Comparison of ENCODE assay signal across 1 cellular context in the genomic region with DNA sequence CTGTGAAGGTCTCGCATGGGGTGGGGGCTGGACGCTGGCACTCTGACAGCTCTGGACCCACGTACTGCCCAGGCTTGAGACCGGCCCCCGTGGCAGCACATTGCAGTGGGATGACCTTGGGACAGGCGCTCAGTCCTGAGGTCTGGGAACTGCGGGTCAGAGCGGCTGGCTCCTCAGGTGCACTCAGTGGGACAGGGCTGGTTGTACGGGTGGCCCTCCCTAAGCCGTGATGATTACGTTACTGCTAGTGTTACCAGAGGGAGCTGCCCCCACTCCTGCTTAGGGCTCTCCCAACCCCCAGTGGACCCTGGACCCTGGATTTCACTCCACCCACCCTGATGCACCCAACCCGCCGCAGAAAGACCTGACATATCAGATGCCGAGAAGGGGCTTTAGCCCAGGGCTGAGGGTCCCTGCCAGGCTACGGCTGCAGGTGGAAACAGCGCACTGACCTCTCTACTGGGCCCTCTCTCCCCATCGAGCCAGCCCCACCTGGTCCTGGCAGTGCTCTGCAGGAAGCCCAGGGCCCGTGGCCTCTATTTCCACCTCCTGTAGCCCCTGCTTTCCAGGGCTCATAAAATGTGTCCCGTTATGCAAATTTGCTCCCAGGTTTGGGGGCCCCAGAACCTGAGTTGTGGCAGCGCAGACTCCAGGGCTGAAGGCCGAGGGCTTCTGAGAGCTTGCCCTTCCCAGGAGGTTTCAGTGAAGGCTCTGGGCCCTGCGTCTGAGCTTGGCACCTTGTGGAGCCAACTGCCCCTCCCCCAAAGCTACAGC.
TF ChIP-seq lines count a peak whose summit lies in the region.

No MANE protein-coding gene starts in this region.

TF ChIP-seq in HepG2, 621 proteins besides CTCF, POLR2A, EP300 and RAD21 (continued from another document and continues in another):
- TF ChIP-seq, protein P1, sequence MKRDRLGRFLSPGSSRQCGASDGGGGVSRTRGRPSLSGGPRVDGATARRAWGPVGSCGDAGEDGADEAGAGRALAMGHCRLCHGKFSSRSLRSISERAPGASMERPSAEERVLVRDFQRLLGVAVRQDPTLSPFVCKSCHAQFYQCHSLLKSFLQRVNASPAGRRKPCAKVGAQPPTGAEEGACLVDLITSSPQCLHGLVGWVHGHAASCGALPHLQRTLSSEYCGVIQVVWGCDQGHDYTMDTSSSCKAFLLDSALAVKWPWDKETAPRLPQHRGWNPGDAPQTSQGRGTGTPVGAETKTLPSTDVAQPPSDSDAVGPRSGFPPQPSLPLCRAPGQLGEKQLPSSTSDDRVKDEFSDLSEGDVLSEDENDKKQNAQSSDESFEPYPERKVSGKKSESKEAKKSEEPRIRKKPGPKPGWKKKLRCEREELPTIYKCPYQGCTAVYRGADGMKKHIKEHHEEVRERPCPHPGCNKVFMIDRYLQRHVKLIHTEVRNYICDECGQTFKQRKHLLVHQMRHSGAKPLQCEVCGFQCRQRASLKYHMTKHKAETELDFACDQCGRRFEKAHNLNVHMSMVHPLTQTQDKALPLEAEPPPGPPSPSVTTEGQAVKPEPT (CRISPR knock-in tag; IDR thresholded peaks at IDR 0.05; ENCODE audit: low read depth) = no peak
- no peak for TF ChIP-seq ZNF296 (CRISPR knock-in tag; conservative IDR thresholded peaks at IDR 0.05)
- TF ChIP-seq, protein P2, sequence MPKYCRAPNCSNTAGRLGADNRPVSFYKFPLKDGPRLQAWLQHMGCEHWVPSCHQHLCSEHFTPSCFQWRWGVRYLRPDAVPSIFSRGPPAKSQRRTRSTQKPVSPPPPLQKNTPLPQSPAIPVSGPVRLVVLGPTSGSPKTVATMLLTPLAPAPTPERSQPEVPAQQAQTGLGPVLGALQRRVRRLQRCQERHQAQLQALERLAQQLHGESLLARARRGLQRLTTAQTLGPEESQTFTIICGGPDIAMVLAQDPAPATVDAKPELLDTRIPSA (CRISPR knock-in tag; IDR thresholded peaks at IDR 0.05; ENCODE audit: borderline replicate concordance) = no peak
- TF ChIP-seq, protein P3, sequence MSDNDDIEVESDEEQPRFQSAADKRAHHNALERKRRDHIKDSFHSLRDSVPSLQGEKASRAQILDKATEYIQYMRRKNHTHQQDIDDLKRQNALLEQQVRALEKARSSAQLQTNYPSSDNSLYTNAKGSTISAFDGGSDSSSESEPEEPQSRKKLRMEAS (IDR thresholded peaks at IDR 0.05) = peak; percentile 11; the same call in 1 of the 2 replicates
- TF ChIP-seq ZNF629 (CRISPR knock-in tag; conservative IDR thresholded peaks at IDR 0.05) = 0 out of 2 replicates have a peak, but pooled peaks have one; percentile 11
- TF ChIP-seq ZNF75D (CRISPR knock-in tag; IDR thresholded peaks at IDR 0.05; ENCODE audit: borderline replicate concordance) = no peak
- no peak for TF ChIP-seq ATF7-NPFF (CRISPR knock-in tag; IDR thresholded peaks at IDR 0.05; ENCODE audit: low read depth)
- no peak for TF ChIP-seq MXD4 (CRISPR knock-in tag; IDR thresholded peaks at IDR 0.05)
- no peak for TF ChIP-seq NR2F2 (IDR thresholded peaks at IDR 0.05; ENCODE audit: borderline replicate concordance, low read depth)
- TF ChIP-seq ZFP41 (CRISPR knock-in tag; IDR thresholded peaks at IDR 0.05; ENCODE audit: borderline replicate concordance) = no peak
- TF ChIP-seq ZNF773 (CRISPR knock-in tag; IDR thresholded peaks at IDR 0.05; ENCODE audit: borderline replicate concordance) = no peak
- TF ChIP-seq FOXC1 (CRISPR knock-in tag; IDR thresholded peaks at IDR 0.05; ENCODE audit: borderline replicate concordance) = peak; percentile 44; the same call in 1 of the 2 replicates
- no peak for TF ChIP-seq THAP11 (CRISPR knock-in tag; IDR thresholded peaks at IDR 0.05)
- TF ChIP-seq ZNF263 (CRISPR knock-in tag; IDR thresholded peaks at IDR 0.05) = peak; percentile 4; the same call in 1 of the 2 replicates
- TF ChIP-seq GMEB1 (CRISPR knock-in tag; IDR thresholded peaks at IDR 0.05; ENCODE audit: borderline replicate concordance) = no peak
- no peak for TF ChIP-seq GLI4 (CRISPR knock-in tag; IDR thresholded peaks at IDR 0.05; ENCODE audit: borderline replicate concordance)
- no peak for TF ChIP-seq ZNF747 (CRISPR knock-in tag; IDR thresholded peaks at IDR 0.05; ENCODE audit: borderline replicate concordance)
- TF ChIP-seq CSRNP1 (CRISPR knock-in tag; IDR thresholded peaks at IDR 0.05) = no peak
- 0 out of 2 replicates have a peak, but pooled peaks have one; percentile 6 for TF ChIP-seq PCBP1 (IDR thresholded peaks at IDR 0.05; ENCODE audit: borderline replicate concordance, low read depth, low read length)
- TF ChIP-seq ZNF644 (CRISPR knock-in tag; IDR thresholded peaks at IDR 0.05; ENCODE audit: low read depth) = no peak
- TF ChIP-seq MAZ (IDR thresholded peaks at IDR 0.05; ENCODE audit: borderline replicate concordance, low read depth, low read length) = no peak
- TF ChIP-seq MAZ (CRISPR knock-in tag; IDR thresholded peaks at IDR 0.05; ENCODE audit: low read depth) = peak; percentile 17; the same call in 1 of the 2 replicates
- TF ChIP-seq PBX3 (CRISPR knock-in tag; IDR thresholded peaks at IDR 0.05; ENCODE audit: borderline replicate concordance) = no peak
- no peak for TF ChIP-seq RBFOX2 (IDR thresholded peaks at IDR 0.05; ENCODE audit: low read depth, low read length)
- no peak for TF ChIP-seq NCOA2 (CRISPR knock-in tag; IDR thresholded peaks at IDR 0.05)
- TF ChIP-seq ZFP37 (CRISPR knock-in tag; IDR thresholded peaks at IDR 0.05; ENCODE audit: borderline replicate concordance) = no peak
- no peak for TF ChIP-seq HNRNPH1 (optimal IDR thresholded peaks at IDR 0.05; ENCODE audit: low read depth, low read length)
- peak; percentile 17 for TF ChIP-seq ZFP91 (CRISPR knock-in tag; IDR thresholded peaks at IDR 0.05; ENCODE audit: borderline replicate concordance)
- TF ChIP-seq ZNF431 (CRISPR knock-in tag; IDR thresholded peaks at IDR 0.05; ENCODE audit: borderline replicate concordance, low read depth) = no peak
- TF ChIP-seq NCOR1 (IDR thresholded peaks at IDR 0.05; ENCODE audit: borderline replicate concordance, low read length) = peak; percentile 63
- TF ChIP-seq HOXA3 (CRISPR knock-in tag; IDR thresholded peaks at IDR 0.05) = peak; percentile 44
- peak; percentile 29 for TF ChIP-seq XRCC5 (optimal IDR thresholded peaks at IDR 0.05; ENCODE audit: low read length)
- TF ChIP-seq NR0B2 (CRISPR knock-in tag; IDR thresholded peaks at IDR 0.05) = peak; percentile 54; the same call in 1 of the 2 replicates
- TF ChIP-seq, protein P4, sequence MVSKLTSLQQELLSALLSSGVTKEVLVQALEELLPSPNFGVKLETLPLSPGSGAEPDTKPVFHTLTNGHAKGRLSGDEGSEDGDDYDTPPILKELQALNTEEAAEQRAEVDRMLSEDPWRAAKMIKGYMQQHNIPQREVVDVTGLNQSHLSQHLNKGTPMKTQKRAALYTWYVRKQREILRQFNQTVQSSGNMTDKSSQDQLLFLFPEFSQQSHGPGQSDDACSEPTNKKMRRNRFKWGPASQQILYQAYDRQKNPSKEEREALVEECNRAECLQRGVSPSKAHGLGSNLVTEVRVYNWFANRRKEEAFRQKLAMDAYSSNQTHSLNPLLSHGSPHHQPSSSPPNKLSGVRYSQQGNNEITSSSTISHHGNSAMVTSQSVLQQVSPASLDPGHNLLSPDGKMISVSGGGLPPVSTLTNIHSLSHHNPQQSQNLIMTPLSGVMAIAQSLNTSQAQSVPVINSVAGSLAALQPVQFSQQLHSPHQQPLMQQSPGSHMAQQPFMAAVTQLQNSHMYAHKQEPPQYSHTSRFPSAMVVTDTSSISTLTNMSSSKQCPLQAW (CRISPR knock-in tag; IDR thresholded peaks at IDR 0.05) = peak; percentile 61; the same call in 1 of the 2 replicates
- no peak for TF ChIP-seq SAFB2 (CRISPR knock-in tag; IDR thresholded peaks at IDR 0.05; ENCODE audit: borderline replicate concordance, low read depth)
- peak; percentile 11; the same call in 1 of the 2 replicates for TF ChIP-seq UBTF (CRISPR knock-in tag; IDR thresholded peaks at IDR 0.05)
- TF ChIP-seq MXI1 (IDR thresholded peaks at IDR 0.05; ENCODE audit: borderline replicate concordance, low read depth, low read length) = no peak
- TF ChIP-seq GMEB2 (CRISPR knock-in tag; IDR thresholded peaks at IDR 0.05; ENCODE audit: low read depth) = no peak
- no peak for TF ChIP-seq KDM1A (CRISPR knock-in tag; IDR thresholded peaks at IDR 0.05)
- TF ChIP-seq ZNF589 (CRISPR knock-in tag; conservative IDR thresholded peaks at IDR 0.05) = no peak
- TF ChIP-seq ZMAT3 (CRISPR knock-in tag; conservative IDR thresholded peaks at IDR 0.05) = no peak
- no peak for TF ChIP-seq EHMT2 (IDR thresholded peaks at IDR 0.05; ENCODE audit: borderline replicate concordance, low read depth, low read length)
- TF ChIP-seq TMF1 (CRISPR knock-in tag; IDR thresholded peaks at IDR 0.05; ENCODE audit: low read depth) = no peak
- no peak for TF ChIP-seq MLLT10 (CRISPR knock-in tag; IDR thresholded peaks at IDR 0.05)
- TF ChIP-seq ZNF746 (CRISPR knock-in tag; IDR thresholded peaks at IDR 0.05) = no peak
- TF ChIP-seq ZNF282 (IDR thresholded peaks at IDR 0.05; ENCODE audit: partially characterized antibody) = no peak
- TF ChIP-seq CAMTA2 (CRISPR knock-in tag; IDR thresholded peaks at IDR 0.05; ENCODE audit: borderline replicate concordance) = 0 out of 2 replicates have a peak, but pooled peaks have one; percentile 69
